19 cellular contexts compared by ENCODE assay signal in the genomic region with DNA sequence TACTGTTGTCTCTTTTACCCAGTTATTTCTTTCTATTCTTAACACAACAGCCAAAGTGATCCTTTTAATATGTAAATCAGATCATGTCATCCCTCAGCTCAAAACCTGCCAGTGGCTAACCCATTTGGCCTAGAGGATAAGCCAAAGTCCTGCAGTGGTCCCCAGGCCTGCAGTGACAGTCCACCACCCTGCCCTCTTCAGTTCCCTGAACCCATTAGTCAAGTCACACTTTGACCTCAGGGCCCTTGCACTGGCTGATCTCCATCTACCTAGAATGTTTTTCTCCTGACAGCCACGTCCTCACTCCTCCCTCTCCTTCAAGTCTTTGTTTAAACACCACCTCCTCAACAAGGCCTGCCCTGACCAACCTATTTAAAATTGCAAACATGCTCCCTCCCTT. TPM values are rescaled to one million over a fixed set of nuclear protein-coding genes. Genes with fewer than 3 reads are reported as not detected.
DNase-seq lines count a peak whose midpoint lies in the region; ATAC-seq, FAIRE-seq and TF ChIP-seq lines count a peak whose summit lies in the region.
"Had no signal": no experiment of that assay in that cellular context is flagged by ENCODE, and none has a peak within 500 bp of the region (broad histone marks: within the 10 kb centered on the region; RNA-seq: fewer than 3 reads in every experiment).

No MANE protein-coding gene starts in this region.

- H2AFZ ChIP-seq in K562 (ENCODE audit: low read depth, low read length) = peak overlapping the region; percentile 77

- no TSS peak for BruUV-seq in K562 (replicated peaks; lab: Mats Ljungman, UMichigan)

- intact Hi-C loops in activated CD8-positive, alpha-beta T cell treated with anti-CD3 and anti-CD28 coated beads for 36 hours (cut with micrococcal nuclease) = no loop called here
- intact Hi-C loops in K562 (cut with micrococcal nuclease) = no loop called here

- peak overlapping the region; percentile 50 for H3K4me2 ChIP-seq in K562 (ENCODE audit: insufficient read depth, low read length)

- peak overlapping the region; percentile 69 for H3K27ac ChIP-seq in K562 (ENCODE audit: extremely low read depth, low read depth, low read length)
- H3K27ac ChIP-seq: heart right ventricle, left ventricle myocardium inferior had no signal

- H3K4me3 Mint-ChIP-seq in activated CD8-positive, alpha-beta T cell treated with anti-CD3 and anti-CD28 coated beads for 36 hours = no peak overlapping the region
- H3K4me3 Mint-ChIP-seq in activated CD8-positive, alpha-beta T cell treated with anti-CD3 and anti-CD28 coated beads, Interleukin-2, amount 10 ng/mL, durations not matched to agents 7 days and 5 days = no peak overlapping the region
- no peak overlapping the region for H3K4me3 Mint-ChIP-seq in nephron progenitor cell

- CTCF ChIA-PET in activated CD8-positive, alpha-beta T cell treated with anti-CD3 and anti-CD28 coated beads for 36 hours (lab: Charles Lee) = interaction anchor here (1.5 to 3.6 kb wide), 2 partner anchors 20 to 53 kb away, joined by 5 to 17 read pairs; no protein-coding TSS in a partner anchor
- CTCF ChIA-PET in activated CD8-positive, alpha-beta T cell treated with anti-CD3 and anti-CD28 coated beads, Interleukin-2, amount 10 ng/mL, durations not matched to agents 7 days and 5 days (lab: Charles Lee) = interaction anchor here (0.8 to 3.5 kb wide), 4 partner anchors 12 to 29 kb away, joined by 3 to 19 read pairs (median 9); no protein-coding TSS in a partner anchor
- CTCF ChIA-PET in K562 (lab: Yijun Ruan, JAX; ENCODE audit: low intra/inter-chr PET ratio) = no interaction called here

- peaks cover 33 to 43% of the 10 kb centered on the region in 2 experiments for H3K4me1 ChIP-seq in K562 (replicated peaks in 1 of 2; ENCODE audit: control insufficient read depth in 2 of 2, insufficient read depth in 2 of 2, low read length in 2 of 2)
- H3K4me1 ChIP-seq: left ventricle myocardium inferior had no signal

- no peaks in the 10 kb centered on the region for H3K9me3 ChIP-seq in K562 (replicated peaks; ENCODE audit: control insufficient read depth, insufficient read depth, low read depth, low read length)
- H3K9me3 ChIP-seq: heart right ventricle, left ventricle myocardium inferior, stomach had no signal

- peaks cover 41% of the 10 kb centered on the region for H3K4me1 Mint-ChIP-seq in activated CD8-positive, alpha-beta T cell treated with anti-CD3 and anti-CD28 coated beads for 36 hours (ENCODE audit: low read depth)
- H3K4me1 Mint-ChIP-seq in activated CD8-positive, alpha-beta T cell treated with anti-CD3 and anti-CD28 coated beads, Interleukin-2, amount 10 ng/mL, durations not matched to agents 7 days and 5 days (ENCODE audit: low read depth) = peaks cover 40% of the 10 kb centered on the region
- peaks cover 13% of the 10 kb centered on the region for H3K4me1 Mint-ChIP-seq in nephron progenitor cell

- no peaks in the 10 kb centered on the region for H3K36me3 Mint-ChIP-seq in activated CD8-positive, alpha-beta T cell treated with anti-CD3 and anti-CD28 coated beads for 36 hours (ENCODE audit: low read depth)
- H3K36me3 Mint-ChIP-seq in activated CD8-positive, alpha-beta T cell treated with anti-CD3 and anti-CD28 coated beads, Interleukin-2, amount 10 ng/mL, durations not matched to agents 7 days and 5 days (ENCODE audit: low read depth) = peaks cover 3% of the 10 kb centered on the region
- H3K36me3 Mint-ChIP-seq in nephron progenitor cell (ENCODE audit: low read depth) = no peaks in the 10 kb centered on the region

- H3K4me3 ChIP-seq in K562 = no peak overlapping the region
- H3K4me3 ChIP-seq: heart right ventricle, left ventricle myocardium inferior, skin epidermis, stomach had no signal

- no peaks in the 10 kb centered on the region for H3K27me3 ChIP-seq in K562 (ENCODE audit: control insufficient read depth in 2 of 2, insufficient read depth in 2 of 2, low read length in 2 of 2)
- H3K27me3 ChIP-seq: heart right ventricle, stomach had no signal

- DNase-seq in activated CD8-positive, alpha-beta T cell treated with anti-CD3 and anti-CD28 coated beads for 36 hours = no peak
- DNase-seq in activated CD8-positive, alpha-beta T cell treated with anti-CD3 and anti-CD28 coated beads, Interleukin-2, amount 10 ng/mL, durations not matched to agents 7 days and 5 days = no peak
- DNase-seq in GM18507 (ENCODE audit: extremely low spot score, insufficient read length, low read depth) (no peak), K562 (ENCODE audit: extremely low read depth in 1 of 4, low spot score in 3 of 4) (peak in 1 of 4 experiments; percentile 38), nephron progenitor cell (no peak), HuH-7.5 (ENCODE audit: low spot score) (no peak), urothelium cell line (ENCODE audit: low spot score) (no peak)
- DNase-seq: activated CD4-positive, alpha-beta T cell treated with anti-CD3 and anti-CD28 coated beads for 1 hour; heart right ventricle; left ventricle myocardium inferior; NCI-H1417; NCI-H2107; RPMI8226; stomach had no signal

- TF ChIP-seq POLR2A in K562 (conservative IDR thresholded peaks at IDR 0.05) = no peak

- no peaks in the 10 kb centered on the region for H3K9me1 ChIP-seq in K562 (ENCODE audit: control insufficient read depth, insufficient read depth, low read length)

- H4K20me1 ChIP-seq in K562 (replicated peaks; ENCODE audit: control insufficient read depth, insufficient read depth, low read length) = no peaks in the 10 kb centered on the region

- peak; percentile 9 for FAIRE-seq in GM18507 (lab: Jason Lieb, UNC)
- FAIRE-seq in K562 (lab: Jason Lieb, UNC) = no peak
- FAIRE-seq in urothelium cell line (lab: Jason Lieb, UNC) = no peak
- FAIRE-seq: endometrium had no signal

- no peak for TF ChIP-seq CTCF in activated CD8-positive, alpha-beta T cell treated with anti-CD3 and anti-CD28 coated beads for 36 hours (IDR thresholded peaks at IDR 0.05)
- no peak for TF ChIP-seq CTCF in K562 (IDR thresholded peaks at IDR 0.05 in 2 of 3, conservative IDR thresholded peaks at IDR 0.05 in 1 of 3; ENCODE audit: insufficient read depth in 2 of 3, low read depth in 1 of 3, low read length in 3 of 3)
- TF ChIP-seq CTCF in nephron progenitor cell (IDR thresholded peaks at IDR 0.05) = no peak

- POLR2A ChIA-PET in activated CD8-positive, alpha-beta T cell treated with anti-CD3 and anti-CD28 coated beads for 36 hours (lab: Charles Lee) = interaction anchor here (1.0 kb wide), 1 partner anchor 9 kb away, joined by 4 read pairs; no protein-coding TSS in a partner anchor
- POLR2A ChIA-PET in activated CD8-positive, alpha-beta T cell treated with anti-CD3 and anti-CD28 coated beads, Interleukin-2, amount 10 ng/mL, durations not matched to agents 7 days and 5 days (lab: Charles Lee) = no interaction called here
- POLR2A ChIA-PET in K562 (lab: Yijun Ruan, JAX) = no interaction called here

- in situ Hi-C loops in K562 (cut with MboI) = no loop called here

- H3K27ac Mint-ChIP-seq in activated CD8-positive, alpha-beta T cell treated with anti-CD3 and anti-CD28 coated beads for 36 hours = peak overlapping the region; percentile 1
- H3K27ac Mint-ChIP-seq in activated CD8-positive, alpha-beta T cell treated with anti-CD3 and anti-CD28 coated beads, Interleukin-2, amount 10 ng/mL, durations not matched to agents 7 days and 5 days = no peak overlapping the region
- peak overlapping the region; percentile 50 for H3K27ac Mint-ChIP-seq in nephron progenitor cell

- H3K9me3 Mint-ChIP-seq in activated CD8-positive, alpha-beta T cell treated with anti-CD3 and anti-CD28 coated beads for 36 hours = no peaks in the 10 kb centered on the region
- no peaks in the 10 kb centered on the region for H3K9me3 Mint-ChIP-seq in activated CD8-positive, alpha-beta T cell treated with anti-CD3 and anti-CD28 coated beads, Interleukin-2, amount 10 ng/mL, durations not matched to agents 7 days and 5 days (ENCODE audit: insufficient read depth)
- H3K9me3 Mint-ChIP-seq in nephron progenitor cell = no peaks in the 10 kb centered on the region

- ATAC-seq in activated CD8-positive, alpha-beta T cell treated with anti-CD3 and anti-CD28 coated beads for 36 hours = no peak
- no peak for ATAC-seq in activated CD8-positive, alpha-beta T cell treated with anti-CD3 and anti-CD28 coated beads, Interleukin-2, amount 10 ng/mL, durations not matched to agents 7 days and 5 days
- ATAC-seq in K562 (peak; percentile 4; the same call in 2 of the 3 replicates), HG03108 (IDR thresholded peaks at IDR 0.05; ENCODE audit: unreplicated experiment) (no peak)
- ATAC-seq: heart right ventricle, SK-N-SH treated with all-trans-retinoic acid at 6 μM for 48 hours had no signal

- WGBS in K562 (ENCODE audit: insufficient coverage, low coverage, missing lambda C conversion rate) = 0% methylated on average over 1 of the region's 1 CpG

- H3K79me2 ChIP-seq in K562 (ENCODE audit: control insufficient read depth, insufficient read depth, low read length) = no peaks in the 10 kb centered on the region; the same call in 1 of the 3 replicates

- H3K9ac ChIP-seq in K562 (ENCODE audit: insufficient read depth in 1 of 2, low read depth in 2 of 2, low read length in 2 of 2) = peak overlapping the region in 1 of 2 experiments; percentile 34; a peak in 2 of 4 replicates

- no peaks in the 10 kb centered on the region for H3K27me3 Mint-ChIP-seq in activated CD8-positive, alpha-beta T cell treated with anti-CD3 and anti-CD28 coated beads for 36 hours
- no peaks in the 10 kb centered on the region for H3K27me3 Mint-ChIP-seq in activated CD8-positive, alpha-beta T cell treated with anti-CD3 and anti-CD28 coated beads, Interleukin-2, amount 10 ng/mL, durations not matched to agents 7 days and 5 days (ENCODE audit: low read depth)
- no peaks in the 10 kb centered on the region for H3K27me3 Mint-ChIP-seq in nephron progenitor cell (ENCODE audit: low read depth, poor library complexity)
- H3K27me3 Mint-ChIP-seq: activated naive CD8-positive, alpha-beta T cell had no signal

- no peak for TF ChIP-seq EP300 in K562 (IDR thresholded peaks at IDR 0.05; ENCODE audit: low read length)

- H3K36me3 ChIP-seq in K562 (ENCODE audit: control insufficient read depth, insufficient read depth, low read length) = no peaks in the 10 kb centered on the region
- H3K36me3 ChIP-seq: heart right ventricle, left ventricle myocardium inferior had no signal

- no peak for TF ChIP-seq RAD21 in K562 (CRISPR knock-in tag; conservative IDR thresholded peaks at IDR 0.05 in 1 of 2, IDR thresholded peaks at IDR 0.05 in 1 of 2)

RNA-seq across cellular contexts. Expression of a gene that starts 9.5 kb away (rescaled TPM):
- 10 to 100 TPM in 1 of 2 experiments, 1 to 10 TPM in 1; 8.0 to 10.9 TPM for total RNA-seq in activated CD8-positive, alpha-beta T cell treated with anti-CD3 and anti-CD28 coated beads for 36 hours
- 10 to 100 TPM; 10.9 to 12.1 TPM for total RNA-seq in activated CD8-positive, alpha-beta T cell treated with anti-CD3 and anti-CD28 coated beads, Interleukin-2, amount 10 ng/mL, durations not matched to agents 7 days and 5 days
- total RNA-seq in K562 (2011; cell fraction: chromatin; rRNA removed; ENCODE audit: low replicate concordance) = 2.7 and 2.9 TPM in 2 replicates
- 1.4 and 2.0 TPM in 2 replicates for total RNA-seq in K562 (2011; cell fraction: nucleolus; rRNA removed)
- total RNA-seq in K562 (2011; cell fraction: nucleoplasm; rRNA removed) = 1.5 and 1.8 TPM in 2 replicates
- total RNA-seq in K562 (2014; rRNA removed) (2.9 and 3.6 TPM in 2 replicates), K562 (2014; rRNA removed; fragmentation: Illumina TruSeq; extraction: Trizol) (2.3 and 2.8 TPM in 2 replicates), K562 (2015; rRNA removed; fragmentation: Illumina TruSeq; extraction: Trizol) (2.0 and 2.1 TPM in 2 replicates), K562 (2021) (3.5 and 3.8 TPM in 2 replicates)
- polyA plus RNA-seq in K562 (2011; rRNA removed) (1.5 and 2.3 TPM in 2 replicates), K562 (2014; fragmentation: Illumina TruSeq; extraction: Trizol) (1.2 and 2.8 TPM in 2 replicates), K562 (2014; fragmentation: Nextera tagmentation; extraction: Ambion mirVana) (1 to 10 TPM in 1 of 2 experiments, under 1 TPM in 1; 0.77 to 1.0 TPM), K562 (2014; rRNA removed) (2.0 and 2.8 TPM in 2 replicates)
- polyA plus RNA-seq in K562 (2011; cell fraction: cytosol; rRNA removed) = 0.63 and 1.3 TPM in 2 replicates
- polyA plus RNA-seq in K562 (2011; cell fraction: nucleus; rRNA removed) = 1.9 and 2.2 TPM in 2 replicates
- polyA plus RNA-seq in K562 (2012) = 1.3 and 2.3 TPM in 2 replicates
- 1.6 and 2.3 TPM in 2 replicates for polyA minus RNA-seq in K562 (2011; rRNA and poly(A)+ RNA removed)
- 1.4 and 1.5 TPM in 2 replicates for polyA minus RNA-seq in K562 (2011; cell fraction: cytosol; rRNA and poly(A)+ RNA removed)
- polyA minus RNA-seq in K562 (2011; cell fraction: nucleus; rRNA and poly(A)+ RNA removed) = 0.81 and 1.4 TPM in 2 replicates
